Comparison of ENCODE assay signal across 11 cellular contexts in genomic region chr1:44696789-44697188, GRCh38. TPM values are rescaled to one million over a fixed set of nuclear protein-coding genes. Genes with fewer than 3 reads are reported as not detected.
A peak's percentile ranks its signal among the peaks of the same experiment; 100 is the strongest.
DNase-seq lines count a peak whose midpoint lies in the region; ATAC-seq and TF ChIP-seq lines count a peak whose summit lies in the region.
"Had no signal": no experiment of that assay in that cellular context is flagged by ENCODE, and none has a peak within 500 bp of the region (broad histone marks: within the 10 kb centered on the region; RNA-seq: fewer than 3 reads in every experiment).

No MANE protein-coding gene starts in this region.

- no peak overlapping the region for H2BK15ac ChIP-seq in IMR-90 (ENCODE audit: low read depth, low read length)

- H3K18ac ChIP-seq in IMR-90 (ENCODE audit: low read depth, low read length), result no peak overlapping the region

- H3K9me3 Mint-ChIP-seq in activated CD8-positive, alpha-beta T cell treated with anti-CD3 and anti-CD28 coated beads, Interleukin-2, amount 10 ng/mL, durations not matched to agents 7 days and 5 days (ENCODE audit: insufficient read depth), result no peaks in the 10 kb centered on the region
- H3K9me3 Mint-ChIP-seq in immature natural killer cell, result no peaks in the 10 kb centered on the region

- dilution Hi-C loops in IMR-90 (cut with HindIII; ENCODE audit: low sequenced_read_pairs, unreplicated experiment), result no loop called here

- no peak overlapping the region for H3K4me2 ChIP-seq in IMR-90 (ENCODE audit: low read depth, low read length)

- TF ChIP-seq POLR2A in IMR-90 (IDR thresholded peaks at IDR 0.05; ENCODE audit: low read depth, low read length), result no peak

- H2BK120ac ChIP-seq in IMR-90 (ENCODE audit: low read depth, low read length), result no peak overlapping the region

- H3K23ac ChIP-seq in IMR-90 (ENCODE audit: low read depth, low read length), result no peak overlapping the region

- H3K4me1 ChIP-seq in IMR-90 (ENCODE audit: control insufficient read depth, insufficient read depth, low read length), result peaks cover 2% of the 10 kb centered on the region; the same call in 1 of the 2 replicates

- CTCF ChIA-PET in IMR-90 (lab: Yijun Ruan, JAX), result interaction anchor here (0.6 kb wide), 2 partner anchors 13 to 33 kb away, joined by 3 to 11 read pairs; no protein-coding TSS in a partner anchor
- CTCF ChIA-PET in activated CD8-positive, alpha-beta T cell treated with anti-CD3 and anti-CD28 coated beads, Interleukin-2, amount 10 ng/mL, durations not matched to agents 7 days and 5 days (lab: Charles Lee), result interaction anchor here (0.7 to 2.8 kb wide), 14 partner anchors 9 to 88 kb away, joined by 3 to 19 read pairs (median 6); partner anchors contain the start of genes ARMH1, RNU5D-1 and TMEM53

- DNase-seq in GDM1 (lab: John Stamatoyannopoulos, UW) (peak; percentile 42), IMR-90 (no peak), immature natural killer cell (peak; percentile 41 to 63 (median 50)), kidney tubule cell (ENCODE audit: low spot score) (no peak), NCI-H128 (lab: John Stamatoyannopoulos, UW; ENCODE audit: unreplicated experiment) (no peak), amniotic stem cell (lab: John Stamatoyannopoulos, UW) (no peak)
- DNase-seq in activated CD8-positive, alpha-beta T cell treated with anti-CD3 and anti-CD28 coated beads, Interleukin-2, amount 10 ng/mL, durations not matched to agents 7 days and 5 days, result peak; percentile 71
- DNase-seq: DMS153, SHP77 treated with DMSO at 0.1 percent for 48 hours had no signal

- H4K91ac ChIP-seq in IMR-90 (ENCODE audit: insufficient read depth, low read depth, low read length), result no peak overlapping the region

- no peak overlapping the region for H2BK20ac ChIP-seq in IMR-90 (ENCODE audit: low read depth, low read length)

- no peak for TF ChIP-seq RAD21 in IMR-90 (IDR thresholded peaks at IDR 0.05; ENCODE audit: low read length)

- H3K27me3 ChIP-seq in IMR-90 (ENCODE audit: control insufficient read depth, insufficient read depth, low read length), result peaks cover 14% of the 10 kb centered on the region

- H4K8ac ChIP-seq in IMR-90 (ENCODE audit: low read depth in 2 of 2, low read length in 2 of 2), result no peak overlapping the region

- H3K79me1 ChIP-seq in IMR-90 (ENCODE audit: low read depth in 1 of 2, low read length in 2 of 2), result no peaks in the 10 kb centered on the region

- no peaks in the 10 kb centered on the region for H3K36me3 Mint-ChIP-seq in activated CD8-positive, alpha-beta T cell treated with anti-CD3 and anti-CD28 coated beads, Interleukin-2, amount 10 ng/mL, durations not matched to agents 7 days and 5 days (ENCODE audit: low read depth)
- no peaks in the 10 kb centered on the region for H3K36me3 Mint-ChIP-seq in immature natural killer cell

- no peak overlapping the region for H4K5ac ChIP-seq in IMR-90 (ENCODE audit: low read depth, low read length)

- no peak overlapping the region for H2AK5ac ChIP-seq in IMR-90 (ENCODE audit: low read depth, low read length)

- no peak overlapping the region for H3K56ac ChIP-seq in IMR-90 (ENCODE audit: extremely low read depth, insufficient read depth, low read length)

- H3K9me1 ChIP-seq in IMR-90 (ENCODE audit: insufficient read depth, low read length), result no peaks in the 10 kb centered on the region

- no peak overlapping the region for H3K27ac ChIP-seq in IMR-90 (ENCODE audit: insufficient read depth, low read length)

- H4K20me1 ChIP-seq in IMR-90 (ENCODE audit: insufficient read depth, low read length), result no peaks in the 10 kb centered on the region

- H2AK9ac ChIP-seq in IMR-90 (replicated peaks; ENCODE audit: low read depth, low read length, poor library complexity), result no peak overlapping the region

- intact Hi-C loops in IMR-90 (cut with micrococcal nuclease), result no loop called here

- ATAC-seq in IMR-90 (ENCODE audit: low read depth), result no peak
- peak; percentile 94 for ATAC-seq in activated CD8-positive, alpha-beta T cell treated with anti-CD3 and anti-CD28 coated beads, Interleukin-2, amount 10 ng/mL, durations not matched to agents 7 days and 5 days
- ATAC-seq in GM18517 (IDR thresholded peaks at IDR 0.05; ENCODE audit: unreplicated experiment), result no peak

- H3K4me3 Mint-ChIP-seq in activated CD8-positive, alpha-beta T cell treated with anti-CD3 and anti-CD28 coated beads, Interleukin-2, amount 10 ng/mL, durations not matched to agents 7 days and 5 days, result peak overlapping the region; percentile 42
- peak overlapping the region; percentile 37 to 76 (median 73) for H3K4me3 Mint-ChIP-seq in immature natural killer cell

- BruUV-seq in IMR-90 (replicated peaks; lab: Mats Ljungman, UMichigan), result no TSS peak

- no peak overlapping the region for H2BK5ac ChIP-seq in IMR-90 (ENCODE audit: low read depth, low read length, poor library complexity, severe bottlenecking)

- POLR2A ChIA-PET in IMR-90 (lab: Charles Lee; ENCODE audit: unreplicated experiment), result no interaction called here
- POLR2A ChIA-PET in activated CD8-positive, alpha-beta T cell treated with anti-CD3 and anti-CD28 coated beads, Interleukin-2, amount 10 ng/mL, durations not matched to agents 7 days and 5 days (lab: Charles Lee), result interaction anchor here (0.6 to 5.1 kb wide), 9 partner anchors 13 to 123 kb away, joined by 3 to 75 read pairs (median 5); partner anchors contain the start of genes ARMH1, RNU5D-1 and TMEM53

- in situ Hi-C loops in IMR-90 (cut with MboI; ENCODE audit: low sequenced_read_pairs), result no loop called here

- H3K14ac ChIP-seq in IMR-90 (replicated peaks; ENCODE audit: low read depth, low read length), result no peak overlapping the region

- H3K27ac Mint-ChIP-seq in activated CD8-positive, alpha-beta T cell treated with anti-CD3 and anti-CD28 coated beads, Interleukin-2, amount 10 ng/mL, durations not matched to agents 7 days and 5 days, result peak overlapping the region; percentile 89
- peak overlapping the region; percentile 79 to 93 (median 90) for H3K27ac Mint-ChIP-seq in immature natural killer cell

- peak overlapping the region; percentile 56 for H2AFZ ChIP-seq in IMR-90 (replicated peaks; ENCODE audit: low read length, poor library complexity)

- no peaks in the 10 kb centered on the region for H3K36me3 ChIP-seq in IMR-90 (ENCODE audit: control insufficient read depth, insufficient read depth, low read length)

- H3K4me1 Mint-ChIP-seq in activated CD8-positive, alpha-beta T cell treated with anti-CD3 and anti-CD28 coated beads, Interleukin-2, amount 10 ng/mL, durations not matched to agents 7 days and 5 days (ENCODE audit: low read depth), result peaks cover 31% of the 10 kb centered on the region
- H3K4me1 Mint-ChIP-seq in immature natural killer cell, result peaks cover 25 to 27% of the 10 kb centered on the region in 2 donors

- 81% methylated on average over 4 of the region's 5 CpGs; no CpG with 5 or more reads in 1 of the 2 experiments for WGBS in IMR-90 (ENCODE audit: extremely low coverage in 2 of 2, insufficient read length in 1 of 2), 2 experiments

- no peak overlapping the region for H3K4ac ChIP-seq in IMR-90 (ENCODE audit: low read depth, low read length)

- no peak overlapping the region for H3K9ac ChIP-seq in IMR-90 (ENCODE audit: low read depth, low read length)

- no peaks in the 10 kb centered on the region for H3K9me3 ChIP-seq in IMR-90 (ENCODE audit: control insufficient read depth, insufficient read depth, low read length)

- TF ChIP-seq CTCF in IMR-90 (conservative IDR thresholded peaks at IDR 0.05; ENCODE audit: low read depth, low read length), result no peak

- H3K4me3 ChIP-seq in IMR-90 (ENCODE audit: insufficient read depth, low read depth, low read length), result no peak overlapping the region

- H3K27me3 Mint-ChIP-seq in activated CD8-positive, alpha-beta T cell treated with anti-CD3 and anti-CD28 coated beads, Interleukin-2, amount 10 ng/mL, durations not matched to agents 7 days and 5 days (ENCODE audit: low read depth), result no peaks in the 10 kb centered on the region
- H3K27me3 Mint-ChIP-seq in immature natural killer cell (ENCODE audit: low read depth in 3 of 3), result peaks cover 0 to 7% (median 1%) of the 10 kb centered on the region in 3 donors

TF ChIP-seq in IMR-90, 13 proteins besides CTCF, POLR2A, EP300 and RAD21 (continues in another document):
- TF ChIP-seq FOS (IDR thresholded peaks at IDR 0.05; ENCODE audit: low read depth, low read length) (no peak), MAZ (IDR thresholded peaks at IDR 0.05; ENCODE audit: borderline replicate concordance, low read depth, low read length) (no peak), BHLHE40 (IDR thresholded peaks at IDR 0.05; ENCODE audit: low read depth, low read length) (no peak), NFE2L2 (IDR thresholded peaks at IDR 0.05; ENCODE audit: low read depth, low read length) (no peak)

RNA-seq across cellular contexts. Expression of gene ARMH1, which starts 22.3 kb away (rescaled TPM):
- total RNA-seq in IMR-90 (2012; rRNA removed), result 0.28 and 0.36 TPM in 2 replicates
- polyA plus RNA-seq in IMR-90 (2012; rRNA removed) (0.72 and 1.1 TPM in 2 replicates), immature natural killer cell (1 to 10 TPM in 1 of 3 donors, under 1 TPM in 1, not detected in 1; 0.50 to 1.6 TPM)
- polyA plus RNA-seq in IMR-90 (2012; cell fraction: cytosol; rRNA removed), result 0.33 TPM in 1 of 2 replicates, not detected in the other
- polyA plus RNA-seq in IMR-90 (2012; cell fraction: nucleus; rRNA removed; ENCODE audit: low replicate concordance), result 15.3 and 21.0 TPM in 2 replicates
- 10 to 100 TPM; 80.0 to 88.4 TPM for total RNA-seq in activated CD8-positive, alpha-beta T cell treated with anti-CD3 and anti-CD28 coated beads, Interleukin-2, amount 10 ng/mL, durations not matched to agents 7 days and 5 days

RNA-seq across cellular contexts. Expression of gene TMEM53, which starts 22.5 kb away (rescaled TPM):
- total RNA-seq in IMR-90 (2012; rRNA removed), result 2.2 and 2.7 TPM in 2 replicates
- 6.3 and 8.1 TPM in 2 replicates for polyA plus RNA-seq in IMR-90 (2012; rRNA removed)
- 6.7 and 9.4 TPM in 2 replicates for polyA plus RNA-seq in IMR-90 (2012; cell fraction: cytosol; rRNA removed)
- polyA plus RNA-seq in IMR-90 (2012; cell fraction: nucleus; rRNA removed; ENCODE audit: low replicate concordance), result 3.1 and 5.5 TPM in 2 replicates
- 1 to 10 TPM; 4.0 to 4.6 TPM for total RNA-seq in activated CD8-positive, alpha-beta T cell treated with anti-CD3 and anti-CD28 coated beads, Interleukin-2, amount 10 ng/mL, durations not matched to agents 7 days and 5 days
- 1 to 10 TPM; 4.2 to 8.8 (median 8.7) TPM for polyA plus RNA-seq in immature natural killer cell

RNA-seq across cellular contexts. Expression of gene RNU5D-1, which starts 34.2 kb away (rescaled TPM):
- total RNA-seq in IMR-90 (2012; rRNA removed), result not detected in 2 replicates
- not detected in 2 replicates for polyA plus RNA-seq in IMR-90 (2012; rRNA removed)
- not detected in 2 replicates for polyA plus RNA-seq in IMR-90 (2012; cell fraction: cytosol; rRNA removed)
- not detected in 2 replicates for polyA plus RNA-seq in IMR-90 (2012; cell fraction: nucleus; rRNA removed; ENCODE audit: low replicate concordance)
- total RNA-seq in activated CD8-positive, alpha-beta T cell treated with anti-CD3 and anti-CD28 coated beads, Interleukin-2, amount 10 ng/mL, durations not matched to agents 7 days and 5 days, result not detected
- polyA plus RNA-seq in immature natural killer cell, result not detected
- total RNA-seq: fibroblast of villous mesenchyme had no signal

RNA-seq across cellular contexts. Expression of gene KIF2C, which starts 42.8 kb away (rescaled TPM):
- 40.5 and 45.0 TPM in 2 replicates for total RNA-seq in IMR-90 (2012; rRNA removed)
- polyA plus RNA-seq in IMR-90 (2012; rRNA removed), result 30.7 and 31.6 TPM in 2 replicates
- 8.4 and 16.7 TPM in 2 replicates for polyA plus RNA-seq in IMR-90 (2012; cell fraction: cytosol; rRNA removed)
- polyA plus RNA-seq in IMR-90 (2012; cell fraction: nucleus; rRNA removed; ENCODE audit: low replicate concordance), result 20.0 and 30.2 TPM in 2 replicates
- total RNA-seq in activated CD8-positive, alpha-beta T cell treated with anti-CD3 and anti-CD28 coated beads, Interleukin-2, amount 10 ng/mL, durations not matched to agents 7 days and 5 days, result 100 to 1,000 TPM; 125 to 126 TPM
- 1 to 10 TPM in 1 of 3 donors, under 1 TPM in 1, not detected in 1; 0.51 to 1.1 TPM for polyA plus RNA-seq in immature natural killer cell

Comparison
In these comparisons a context has a peak if more than half of its experiments do, and no peak if none do; other contexts are left out.
1. DNase-seq: peak in GDM1 (single experiment), activated CD8-positive, alpha-beta T cell treated with anti-CD3 and anti-CD28 coated beads, Interleukin-2, amount 10 ng/mL, durations not matched to agents 7 days and 5 days (single experiment) and immature natural killer cell (3 of 3); none in IMR-90 (single experiment), kidney tubule cell (single experiment), NCI-H128 (single experiment) and amniotic stem cell (single experiment).
2. RNA of gene ARMH1, which starts 22.3 kb away (total RNA-seq): 80.0 to 88.4 TPM in activated CD8-positive, alpha-beta T cell treated with anti-CD3 and anti-CD28 coated beads, Interleukin-2, amount 10 ng/mL, durations not matched to agents 7 days and 5 days; 0.28 to 0.36 TPM in IMR-90; every median in the first group is over 10 times any median in the second.